In the genomic region with DNA sequence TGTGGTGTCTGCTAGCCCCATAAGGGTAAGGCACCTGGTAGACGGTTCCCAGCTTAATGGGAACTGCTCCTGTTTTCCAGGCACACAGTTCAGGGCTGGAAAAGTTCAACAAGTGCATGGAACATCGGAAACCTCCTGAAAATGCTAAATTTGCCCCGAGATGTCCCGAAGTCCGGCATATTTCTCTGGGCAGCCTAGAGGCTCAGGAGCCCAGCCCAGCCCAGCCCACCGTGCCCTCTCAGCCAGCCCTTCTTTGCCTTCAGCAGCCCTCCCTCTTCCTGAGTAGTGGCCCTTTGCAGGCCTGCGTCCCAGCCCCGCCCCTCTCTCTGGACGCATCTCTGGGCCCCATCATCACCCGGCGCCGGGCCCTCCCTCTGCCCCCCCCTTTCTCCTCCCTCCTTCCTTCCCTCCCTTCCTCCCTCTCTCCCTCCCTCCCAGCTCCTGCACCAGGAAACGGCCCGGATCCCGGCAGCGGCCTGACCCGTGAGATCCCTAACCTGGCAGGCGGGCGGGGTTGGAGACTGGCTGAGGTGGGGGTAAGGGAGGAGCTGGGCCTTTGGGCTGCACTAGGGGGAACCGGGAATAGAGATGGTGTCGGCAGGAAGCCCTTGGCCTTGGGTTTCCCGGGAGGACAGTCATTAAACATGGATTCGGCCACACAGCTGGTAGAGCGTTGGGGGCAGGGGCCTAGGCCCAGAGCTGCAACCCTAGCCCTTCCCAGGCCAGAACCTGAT, we compare ENCODE assay signal across 1 cellular context.
TF ChIP-seq lines count a peak whose summit lies in the region.

Gene BCL2L2 (plus strand): TSS at position 422 of the 734 bp plus-strand sequence. CDS start 935 bp downstream, outside the sequence.

TF ChIP-seq in GM23338, 12 proteins besides CTCF, POLR2A, EP300 and RAD21 (continued from another document):
- TF ChIP-seq, protein P1, sequence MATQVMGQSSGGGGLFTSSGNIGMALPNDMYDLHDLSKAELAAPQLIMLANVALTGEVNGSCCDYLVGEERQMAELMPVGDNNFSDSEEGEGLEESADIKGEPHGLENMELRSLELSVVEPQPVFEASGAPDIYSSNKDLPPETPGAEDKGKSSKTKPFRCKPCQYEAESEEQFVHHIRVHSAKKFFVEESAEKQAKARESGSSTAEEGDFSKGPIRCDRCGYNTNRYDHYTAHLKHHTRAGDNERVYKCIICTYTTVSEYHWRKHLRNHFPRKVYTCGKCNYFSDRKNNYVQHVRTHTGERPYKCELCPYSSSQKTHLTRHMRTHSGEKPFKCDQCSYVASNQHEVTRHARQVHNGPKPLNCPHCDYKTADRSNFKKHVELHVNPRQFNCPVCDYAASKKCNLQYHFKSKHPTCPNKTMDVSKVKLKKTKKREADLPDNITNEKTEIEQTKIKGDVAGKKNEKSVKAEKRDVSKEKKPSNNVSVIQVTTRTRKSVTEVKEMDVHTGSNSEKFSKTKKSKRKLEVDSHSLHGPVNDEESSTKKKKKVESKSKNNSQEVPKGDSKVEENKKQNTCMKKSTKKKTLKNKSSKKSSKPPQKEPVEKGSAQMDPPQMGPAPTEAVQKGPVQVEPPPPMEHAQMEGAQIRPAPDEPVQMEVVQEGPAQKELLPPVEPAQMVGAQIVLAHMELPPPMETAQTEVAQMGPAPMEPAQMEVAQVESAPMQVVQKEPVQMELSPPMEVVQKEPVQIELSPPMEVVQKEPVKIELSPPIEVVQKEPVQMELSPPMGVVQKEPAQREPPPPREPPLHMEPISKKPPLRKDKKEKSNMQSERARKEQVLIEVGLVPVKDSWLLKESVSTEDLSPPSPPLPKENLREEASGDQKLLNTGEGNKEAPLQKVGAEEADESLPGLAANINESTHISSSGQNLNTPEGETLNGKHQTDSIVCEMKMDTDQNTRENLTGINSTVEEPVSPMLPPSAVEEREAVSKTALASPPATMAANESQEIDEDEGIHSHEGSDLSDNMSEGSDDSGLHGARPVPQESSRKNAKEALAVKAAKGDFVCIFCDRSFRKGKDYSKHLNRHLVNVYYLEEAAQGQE (IDR thresholded peaks at IDR 0.05; ENCODE audit: unreplicated experiment), result no peak
- TF ChIP-seq ZNF462 (CRISPR knock-in tag; IDR thresholded peaks at IDR 0.05), result no peak
- peak; percentile 71; the same call in 1 of the 2 replicates for TF ChIP-seq ETS1 (IDR thresholded peaks at IDR 0.05)
- TF ChIP-seq ZNF114 (CRISPR knock-in tag; IDR thresholded peaks at IDR 0.05), result no peak
- no peak for TF ChIP-seq EZH2phosphoT487 (IDR thresholded peaks at IDR 0.05; ENCODE audit: unreplicated experiment)
- peak; percentile 80 for TF ChIP-seq POLR2AphosphoS5 (IDR thresholded peaks at IDR 0.05; ENCODE audit: low read depth)
- TF ChIP-seq CREB1 (CRISPR knock-in tag; IDR thresholded peaks at IDR 0.05; ENCODE audit: low read depth), result peak; percentile 98
- TF ChIP-seq EZH2 (IDR thresholded peaks at IDR 0.05; ENCODE audit: low read depth, unreplicated experiment), result no peak
- no peak for TF ChIP-seq STAT1 (IDR thresholded peaks at IDR 0.05; ENCODE audit: unreplicated experiment)
- no peak for TF ChIP-seq ZNF331 (CRISPR knock-in tag; IDR thresholded peaks at IDR 0.05; ENCODE audit: low read depth)
